Comparison of ENCODE assay signal across 28 cellular contexts in the genomic region with DNA sequence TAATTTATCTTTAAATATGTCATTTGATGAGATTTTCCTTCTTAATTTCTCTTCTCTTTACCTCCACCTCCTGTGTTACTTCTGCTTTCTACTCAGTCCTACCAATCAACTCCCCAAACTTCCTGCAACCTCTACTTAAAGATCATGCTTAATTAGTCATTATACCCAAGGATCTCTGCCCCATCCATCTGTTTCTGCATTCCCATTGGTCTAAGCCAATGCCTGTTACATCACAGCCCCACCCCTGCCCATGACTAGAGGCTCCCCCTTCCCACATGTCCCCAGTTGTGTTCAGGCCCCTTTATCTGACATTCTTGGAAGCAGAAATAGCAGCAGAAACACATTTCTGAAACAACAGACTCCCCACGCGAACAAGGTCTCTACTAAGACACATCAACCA.
DNase-seq lines count a peak whose midpoint lies in the region; ATAC-seq and TF ChIP-seq lines count a peak whose summit lies in the region.
"Had no signal": no experiment of that assay in that cellular context is flagged by ENCODE, and none has a peak within 500 bp of the region (broad histone marks: within the 10 kb centered on the region; RNA-seq: fewer than 3 reads in every experiment).

No MANE protein-coding gene starts in this region.

- H3K4me1 ChIP-seq in mesodermal cell (ENCODE audit: control insufficient read depth, insufficient read depth, low read length, poor library complexity, severe bottlenecking) (peaks cover 17% of the 10 kb centered on the region), tibial artery (peaks cover 0 to 55% (median 16%) of the 10 kb centered on the region in 4 donors)
- H3K4me1 ChIP-seq: esophagus squamous epithelium, gastrocnemius medialis, pancreas had no signal

- H3K9me3 ChIP-seq in mesodermal cell (ENCODE audit: control insufficient read depth, low read length) (no peaks in the 10 kb centered on the region), tibial artery (no peaks in the 10 kb centered on the region)
- H3K9me3 ChIP-seq: esophagus squamous epithelium, gastrocnemius medialis, HAP-1, pancreas had no signal

- no peak overlapping the region for H3K27ac Mint-ChIP-seq in activated T-helper 1 cell treated with anti-CD3 and anti-CD28 coated beads, Interleukin-12 subunit alpha, Interleukin-12 subunit beta, Interleukin-2, Interleukin-4 antibody, amounts not matched to agents 30 ng/mL and 10 ng/mL and 1 ng/mL, durations not matched to agents 14 hours and 24 hours and 36 hours
- H3K27ac Mint-ChIP-seq: activated CD8-positive, alpha-beta T cell treated with anti-CD3 and anti-CD28 coated beads, Interleukin-2, amount 10 ng/mL, durations not matched to agents 7 days and 5 days; activated T-cell treated with anti-CD3 and anti-CD28 coated beads, Interleukin-2, amount 50 U/mL, for 24 hours; CD4-positive, alpha-beta T cell; memory B cell; stimulated activated effector memory CD8-positive, alpha-beta T cell treated with anti-CD3 and anti-CD28 coated beads, Interleukin-12 subunit alpha, Interleukin-12 subunit beta, amount 100 ng/mL, for 72 hours had no signal

- 88 to 100% methylated on average over 2 of the region's 2 CpGs for WGBS in mesodermal cell (ENCODE audit: insufficient coverage in 2 of 2), 2 experiments

- H3K36me3 Mint-ChIP-seq in activated T-helper 1 cell treated with anti-CD3 and anti-CD28 coated beads, Interleukin-12 subunit alpha, Interleukin-12 subunit beta, Interleukin-2, Interleukin-4 antibody, amounts not matched to agents 30 ng/mL and 10 ng/mL and 1 ng/mL, durations not matched to agents 14 hours and 24 hours and 36 hours (ENCODE audit: low read depth), result no peaks in the 10 kb centered on the region
- H3K36me3 Mint-ChIP-seq: memory B cell; naive B cell; stimulated activated effector memory CD8-positive, alpha-beta T cell treated with anti-CD3 and anti-CD28 coated beads, Interleukin-12 subunit alpha, Interleukin-12 subunit beta, amount 100 ng/mL, for 72 hours had no signal

- H3K27ac ChIP-seq in dorsolateral prefrontal cortex (peak overlapping the region in 58 of 59 donors; percentile 80 to 98 (median 92)), mesodermal cell (ENCODE audit: low read depth, low read length, severe bottlenecking) (peak overlapping the region; percentile 23), tibial artery (peak overlapping the region; percentile 71 to 75)
- H3K27ac ChIP-seq: 22Rv1, esophagus squamous epithelium, gastrocnemius medialis, pancreas had no signal

- peaks cover 12% of the 10 kb centered on the region for H3K27me3 Mint-ChIP-seq in activated T-helper 1 cell treated with anti-CD3 and anti-CD28 coated beads, Interleukin-12 subunit alpha, Interleukin-12 subunit beta, Interleukin-2, Interleukin-4 antibody, amounts not matched to agents 30 ng/mL and 10 ng/mL and 1 ng/mL, durations not matched to agents 14 hours and 24 hours and 36 hours (ENCODE audit: insufficient read depth)

- H3K4me3 ChIP-seq in dorsolateral prefrontal cortex (peak overlapping the region in 1 of 59 donors; percentile 42), mesodermal cell (ENCODE audit: extremely low read depth, insufficient read depth, low read length, poor library complexity, severe bottlenecking) (no peak overlapping the region), tibial artery (no peak overlapping the region)
- H3K4me3 ChIP-seq: esophagus squamous epithelium, gastrocnemius medialis, HAP-1, pancreas had no signal

- H3K36me3 ChIP-seq in mesodermal cell (ENCODE audit: control insufficient read depth, insufficient read depth, low read length) (no peaks in the 10 kb centered on the region), tibial artery (no peaks in the 10 kb centered on the region)
- H3K36me3 ChIP-seq: esophagus squamous epithelium, gastrocnemius medialis, HAP-1, pancreas had no signal

- H3K27me3 ChIP-seq in dorsolateral prefrontal cortex, result no peaks in the 10 kb centered on the region
- no peaks in the 10 kb centered on the region for H3K27me3 ChIP-seq in tibial artery
- H3K27me3 ChIP-seq: esophagus squamous epithelium, gastrocnemius medialis, pancreas had no signal

- DNase-seq in DMS 273 (lab: John Stamatoyannopoulos, UW; ENCODE audit: unreplicated experiment) (peak; percentile 53), DMS 273 treated with DMSO at 0.1 percent for 48 hours (lab: John Stamatoyannopoulos, UW) (no peak), dorsolateral prefrontal cortex (no peak), tibial artery (no peak), Kasumi-1 (lab: John Stamatoyannopoulos, UW) (no peak)
- no peak for DNase-seq in activated T-helper 1 cell treated with anti-CD3 and anti-CD28 coated beads, Interleukin-12 subunit alpha, Interleukin-12 subunit beta, Interleukin-2, Interleukin-4 antibody, amounts not matched to agents 30 ng/mL and 10 ng/mL and 1 ng/mL, durations not matched to agents 14 hours and 24 hours and 36 hours (ENCODE audit: low spot score)
- DNase-seq: activated CD8-positive, alpha-beta T cell treated with anti-CD3 and anti-CD28 coated beads, Interleukin-2, amount 10 ng/mL, durations not matched to agents 7 days and 5 days; activated naive CD4-positive, alpha-beta T cell treated with anti-CD3 and anti-CD28 coated beads, Interleukin-2, amount 50 U/mL, for 16 hours; activated T-cell treated with anti-CD3 and anti-CD28 coated beads, Interleukin-2, amount 50 U/mL, for 24 hours; CD4-positive, alpha-beta T cell; cerebellar nuclear complex; effector memory CD4-positive, alpha-beta T cell; esophagus squamous epithelium; gastrocnemius medialis; naive B cell; NCI-H1048; NCI-H187 treated with DMSO at 0.1 percent for 48 hours; NCI-H69; pancreas; RPMI8226; stimulated activated CD4-positive, alpha-beta T cell treated with anti-CD3 and anti-CD28 coated beads, Interleukin-2, amount 100 ng/mL, for 24 hours had no signal

- intact Hi-C loops in dorsolateral prefrontal cortex (cut with DNase I), result no loop called here
- intact Hi-C loops in tibial artery (cut with DNase I; ENCODE audit: low total_unique reads), result no loop called here
- intact Hi-C loops in activated T-helper 1 cell treated with anti-CD3 and anti-CD28 coated beads, Interleukin-12 subunit alpha, Interleukin-12 subunit beta, Interleukin-2, Interleukin-4 antibody, amounts not matched to agents 30 ng/mL and 10 ng/mL and 1 ng/mL, durations not matched to agents 14 hours and 24 hours and 36 hours (cut with micrococcal nuclease), result no loop called here

- H3K4me3 Mint-ChIP-seq in activated T-helper 1 cell treated with anti-CD3 and anti-CD28 coated beads, Interleukin-12 subunit alpha, Interleukin-12 subunit beta, Interleukin-2, Interleukin-4 antibody, amounts not matched to agents 30 ng/mL and 10 ng/mL and 1 ng/mL, durations not matched to agents 14 hours and 24 hours and 36 hours, result no peak overlapping the region
- H3K4me3 Mint-ChIP-seq: activated CD8-positive, alpha-beta T cell treated with anti-CD3 and anti-CD28 coated beads, Interleukin-2, amount 10 ng/mL, durations not matched to agents 7 days and 5 days; activated T-cell treated with anti-CD3 and anti-CD28 coated beads, Interleukin-2, amount 50 U/mL, for 24 hours; CD4-positive, alpha-beta T cell; memory B cell; naive B cell; stimulated activated effector memory CD8-positive, alpha-beta T cell treated with anti-CD3 and anti-CD28 coated beads, Interleukin-12 subunit alpha, Interleukin-12 subunit beta, amount 100 ng/mL, for 72 hours had no signal

- no peak for ATAC-seq in HG03354 (IDR thresholded peaks at IDR 0.05; ENCODE audit: poor library complexity, severe bottlenecking, unreplicated experiment)
- ATAC-seq: activated CD4-positive, CD25-positive, alpha-beta regulatory T cell treated with anti-CD3 and anti-CD28 coated beads, Interleukin-2, amount 50 U/mL, for 24 hours; activated CD8-positive, alpha-beta T cell treated with anti-CD3 and anti-CD28 coated beads, Interleukin-2, amount 10 ng/mL, durations not matched to agents 7 days and 5 days; gastrocnemius medialis; stimulated activated effector memory CD8-positive, alpha-beta T cell treated with anti-CD3 and anti-CD28 coated beads, Interleukin-12 subunit alpha, Interleukin-12 subunit beta, amount 100 ng/mL, for 72 hours had no signal

- no peaks in the 10 kb centered on the region for H3K9me3 Mint-ChIP-seq in activated T-helper 1 cell treated with anti-CD3 and anti-CD28 coated beads, Interleukin-12 subunit alpha, Interleukin-12 subunit beta, Interleukin-2, Interleukin-4 antibody, amounts not matched to agents 30 ng/mL and 10 ng/mL and 1 ng/mL, durations not matched to agents 14 hours and 24 hours and 36 hours
- H3K9me3 Mint-ChIP-seq: activated T-cell treated with anti-CD3 and anti-CD28 coated beads, Interleukin-2, amount 50 U/mL, for 24 hours; CD4-positive, alpha-beta T cell; memory B cell; stimulated activated effector memory CD8-positive, alpha-beta T cell treated with anti-CD3 and anti-CD28 coated beads, Interleukin-12 subunit alpha, Interleukin-12 subunit beta, amount 100 ng/mL, for 72 hours had no signal

- H3K4me1 Mint-ChIP-seq in activated T-helper 1 cell treated with anti-CD3 and anti-CD28 coated beads, Interleukin-12 subunit alpha, Interleukin-12 subunit beta, Interleukin-2, Interleukin-4 antibody, amounts not matched to agents 30 ng/mL and 10 ng/mL and 1 ng/mL, durations not matched to agents 14 hours and 24 hours and 36 hours (ENCODE audit: low read depth), result no peaks in the 10 kb centered on the region
- H3K4me1 Mint-ChIP-seq: memory B cell; naive B cell; stimulated activated effector memory CD8-positive, alpha-beta T cell treated with anti-CD3 and anti-CD28 coated beads, Interleukin-12 subunit alpha, Interleukin-12 subunit beta, amount 100 ng/mL, for 72 hours had no signal

- no peak for TF ChIP-seq CTCF in dorsolateral prefrontal cortex (IDR thresholded peaks at IDR 0.05 in 54 of 56, conservative IDR thresholded peaks at IDR 0.05 in 2 of 56; ENCODE audit: low read depth in 1 of 56, partially characterized antibody in 56 of 56)
- TF ChIP-seq CTCF in tibial artery (IDR thresholded peaks at IDR 0.05), result no peak

Comparison
In these comparisons a context has a peak if more than half of its experiments do, and no peak if none do; other contexts are left out.
1. H3K27ac ChIP-seq: peak in every context shown above with its lines; median percentile 92 in dorsolateral prefrontal cortex; 73 in tibial artery; 23 in mesodermal cell.